ENCODE assay signal across 17 cellular contexts in the genomic region with DNA sequence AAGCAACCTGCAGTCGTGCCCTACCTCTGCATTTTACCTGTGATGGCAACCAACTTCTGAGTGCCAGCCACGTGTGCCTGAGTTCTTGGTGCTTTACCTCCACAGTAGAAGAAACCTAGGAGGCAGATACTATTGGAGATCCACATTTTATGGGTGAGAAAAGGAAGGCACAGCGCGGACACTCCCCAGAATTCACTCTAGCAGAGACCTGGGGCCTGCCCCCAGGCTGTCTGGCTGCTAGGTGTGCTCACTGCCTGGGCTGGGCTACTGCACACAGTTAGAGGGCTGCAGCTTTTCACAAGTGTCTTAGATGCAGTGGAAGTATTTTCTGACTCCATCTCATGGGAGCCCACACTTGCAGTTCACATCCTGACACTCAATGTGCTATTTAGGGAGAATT.
DNase-seq lines count a peak whose midpoint lies in the region; ATAC-seq and TF ChIP-seq lines count a peak whose summit lies in the region.
"Had no signal": no experiment of that assay in that cellular context is flagged by ENCODE, and none has a peak within 500 bp of the region (broad histone marks: within the 10 kb centered on the region; RNA-seq: fewer than 3 reads in every experiment).

No MANE protein-coding gene starts in this region.

- no peak for ATAC-seq in PC-3
- ATAC-seq in HG02642 (IDR thresholded peaks at IDR 0.05; ENCODE audit: poor library complexity, unreplicated experiment): no peak

- no peaks in the 10 kb centered on the region for H3K27me3 ChIP-seq in BLaER1
- no peaks in the 10 kb centered on the region for H3K27me3 ChIP-seq in BLaER1 treated with 17β-estradiol and CSF1 and Interleukin-3, amounts not matched to agents 10 nM and 100 nM
- no peaks in the 10 kb centered on the region for H3K27me3 ChIP-seq in Loucy (ENCODE audit: insufficient read depth, low read length, poor library complexity, severe bottlenecking)
- H3K27me3 ChIP-seq in esophagus muscularis mucosa: peaks cover 0 to 4% (median 0%) of the 10 kb centered on the region in 4 donors
- H3K27me3 ChIP-seq in PC-3 (ENCODE audit: low read length): no peaks in the 10 kb centered on the region

- CTCF ChIA-PET in PC-3 (lab: Charles Lee): no interaction called here

- H3K79me2 ChIP-seq in Loucy (ENCODE audit: insufficient read depth, low read length) (no peaks in the 10 kb centered on the region), PC-3 (ENCODE audit: low read length) (no peaks in the 10 kb centered on the region)

- BruUV-seq in PC-3 (replicated peaks; lab: Mats Ljungman, UMichigan): no TSS peak

- H2AFZ ChIP-seq in Loucy (ENCODE audit: low read length) (no peak overlapping the region), PC-3 (ENCODE audit: low read length) (no peak overlapping the region)
- H2AFZ ChIP-seq: GM23248 had no signal

- TF ChIP-seq CTCF in Loucy (conservative IDR thresholded peaks at IDR 0.05; ENCODE audit: low read length) (no peak), esophagus muscularis mucosa (IDR thresholded peaks at IDR 0.05) (no peak), PC-3 (conservative IDR thresholded peaks at IDR 0.05; ENCODE audit: low read depth, low read length) (no peak)

- 81% methylated on average over 4 of the region's 4 CpGs for WGBS in esophagus muscularis mucosa

- H3K4me1 ChIP-seq in BLaER1: peaks cover 49% of the 10 kb centered on the region
- H3K4me1 ChIP-seq in BLaER1 treated with 17β-estradiol and CSF1 and Interleukin-3, amounts not matched to agents 10 nM and 100 nM: peaks cover 0 to 50% (median 30%) of the 10 kb centered on the region in 10 experiments; a peak in 13 of 20 replicates
- H3K4me1 ChIP-seq in Loucy (ENCODE audit: insufficient read depth, low read length, poor library complexity, severe bottlenecking): peaks cover 60% of the 10 kb centered on the region
- no peaks in the 10 kb centered on the region for H3K4me1 ChIP-seq in esophagus muscularis mucosa
- no peaks in the 10 kb centered on the region for H3K4me1 ChIP-seq in PC-3 (ENCODE audit: insufficient read depth, low read length)

- peak overlapping the region; percentile 77 for H3K4me2 ChIP-seq in BLaER1
- H3K4me2 ChIP-seq in BLaER1 treated with 17β-estradiol and CSF1 and Interleukin-3, amounts not matched to agents 10 nM and 100 nM: peak overlapping the region in 8 of 11 experiments; percentile 45 to 75 (median 54); a peak in 16 of 22 replicates
- no peak overlapping the region for H3K4me2 ChIP-seq in Loucy (ENCODE audit: low read depth, low read length, poor library complexity, severe bottlenecking)
- no peak overlapping the region for H3K4me2 ChIP-seq in PC-3 (ENCODE audit: low read length)

- no peaks in the 10 kb centered on the region for H3K36me3 ChIP-seq in BLaER1
- no peaks in the 10 kb centered on the region for H3K36me3 ChIP-seq in BLaER1 treated with 17β-estradiol and CSF1 and Interleukin-3, amounts not matched to agents 10 nM and 100 nM
- H3K36me3 ChIP-seq in Loucy (ENCODE audit: insufficient read depth, low read length): no peaks in the 10 kb centered on the region
- no peaks in the 10 kb centered on the region for H3K36me3 ChIP-seq in esophagus muscularis mucosa
- H3K36me3 ChIP-seq in PC-3 (ENCODE audit: low read depth, low read length): no peaks in the 10 kb centered on the region

- DNase-seq in esophagus muscularis mucosa (ENCODE audit: extremely low spot score) (peak; percentile 74), GM19238 (ENCODE audit: insufficient read length, low spot score) (no peak), PC-3 (no peak)
- no peak for DNase-seq in activated naive CD4-positive, alpha-beta T cell treated with anti-CD3 and anti-CD28 coated beads, Interleukin-2, amount 50 U/mL, for 16 hours
- DNase-seq: C1 segment of cervical spinal cord; Calu3; CD4-positive, alpha-beta memory T cell; COR-L47; DMS53; DMS79 treated with DMSO at 0.1 percent for 48 hours; GM23248; H7; HCEC 1CT had no signal

- no peak for TF ChIP-seq POLR2A in esophagus muscularis mucosa (IDR thresholded peaks at IDR 0.05; ENCODE audit: low read depth)

- H3K9me2 ChIP-seq in Loucy (replicated peaks; ENCODE audit: low read depth, low read length): no peaks in the 10 kb centered on the region
- H3K9me2 ChIP-seq in PC-3 (replicated peaks; ENCODE audit: low read length): no peaks in the 10 kb centered on the region

- intact Hi-C loops in esophagus muscularis mucosa (cut with DNase I): no loop called here
- intact Hi-C loops in PC-3 (cut with micrococcal nuclease): no loop called here

- H3K27ac ChIP-seq in BLaER1 (no peak overlapping the region), esophagus muscularis mucosa (replicated peaks in 1 of 4) (no peak overlapping the region), PC-3 (ENCODE audit: low read length) (no peak overlapping the region)
- H3K27ac ChIP-seq in BLaER1 treated with 17β-estradiol and CSF1 and Interleukin-3, amounts not matched to agents 10 nM and 100 nM: no peak overlapping the region
- H3K27ac ChIP-seq: GM23248 had no signal

- H3K9me3 ChIP-seq in BLaER1 (peaks cover 29% of the 10 kb centered on the region), Loucy (ENCODE audit: insufficient read depth, low read depth, low read length) (no peaks in the 10 kb centered on the region), esophagus muscularis mucosa (peaks cover 0 to 3% (median 0%) of the 10 kb centered on the region in 4 donors), PC-3 (ENCODE audit: low read length) (no peaks in the 10 kb centered on the region; the same call in 1 of the 2 replicates)
- peaks cover 8 to 34% (median 22%) of the 10 kb centered on the region in 11 experiments; a peak in 17 of 22 replicates for H3K9me3 ChIP-seq in BLaER1 treated with 17β-estradiol and CSF1 and Interleukin-3, amounts not matched to agents 10 nM and 100 nM (replicated peaks in 1 of 11)

- H3F3A ChIP-seq in Loucy (ENCODE audit: low read depth) (no peaks in the 10 kb centered on the region), PC-3 (ENCODE audit: low read length, unreplicated experiment) (no peaks in the 10 kb centered on the region)

- H4K20me1 ChIP-seq in BLaER1: no peaks in the 10 kb centered on the region
- H4K20me1 ChIP-seq in BLaER1 treated with 17β-estradiol and CSF1 and Interleukin-3, amounts not matched to agents 10 nM and 100 nM: no peaks in the 10 kb centered on the region
- no peaks in the 10 kb centered on the region for H4K20me1 ChIP-seq in Loucy (ENCODE audit: insufficient read depth, low read length, poor library complexity, severe bottlenecking)
- no peaks in the 10 kb centered on the region for H4K20me1 ChIP-seq in PC-3 (ENCODE audit: low read length)

- H3K4me3 ChIP-seq in BLaER1 (no peak overlapping the region), Loucy (ENCODE audit: low read length, poor library complexity, severe bottlenecking) (no peak overlapping the region), esophagus muscularis mucosa (no peak overlapping the region), PC-3 (ENCODE audit: low read length) (no peak overlapping the region)
- H3K4me3 ChIP-seq in BLaER1 treated with 17β-estradiol and CSF1 and Interleukin-3, amounts not matched to agents 10 nM and 100 nM: no peak overlapping the region
- H3K4me3 ChIP-seq: GM23248 had no signal

- no peak for TF ChIP-seq EP300 in esophagus muscularis mucosa (IDR thresholded peaks at IDR 0.05)

- POLR2A ChIA-PET in PC-3 (lab: Charles Lee; ENCODE audit: unreplicated experiment): no interaction called here

- H3K9ac ChIP-seq in BLaER1 (no peak overlapping the region), Loucy (ENCODE audit: low read depth, low read length, poor library complexity, severe bottlenecking) (peak overlapping the region; percentile 27), PC-3 (ENCODE audit: low read length) (no peak overlapping the region)
- no peak overlapping the region for H3K9ac ChIP-seq in BLaER1 treated with 17β-estradiol and CSF1 and Interleukin-3, amounts not matched to agents 10 nM and 100 nM
- H3K9ac ChIP-seq: GM23248 had no signal

Comparison
In these comparisons a context has a peak if more than half of its experiments do, and no peak if none do; other contexts are left out.
1. H3K4me2 ChIP-seq: peak in BLaER1 (single experiment) and BLaER1 treated with 17β-estradiol and CSF1 and Interleukin-3, amounts not matched to agents 10 nM and 100 nM (8 of 11); none in Loucy (single experiment) and PC-3 (single experiment).